10 cellular contexts compared by ENCODE assay signal in the genomic region with DNA sequence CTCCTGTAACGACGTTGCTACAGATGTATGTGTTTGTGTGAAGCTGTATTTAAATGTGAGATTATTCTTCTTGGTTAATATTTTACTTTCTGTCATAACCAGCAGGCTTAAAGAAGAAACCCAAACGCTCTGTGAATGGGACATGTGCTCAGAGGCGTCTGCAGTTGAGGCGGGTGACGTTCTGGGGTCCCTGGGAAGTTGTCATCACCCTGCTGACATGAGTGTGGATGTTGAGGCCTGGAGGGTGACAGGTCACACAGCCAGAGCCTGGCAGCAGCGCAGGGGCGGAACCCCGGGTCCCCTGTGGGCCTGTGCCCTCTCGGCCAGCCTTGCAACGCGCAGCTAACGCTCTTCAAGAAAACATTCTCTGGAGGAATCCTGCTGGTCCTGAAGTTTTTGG. TPM values are rescaled to one million over a fixed set of nuclear protein-coding genes. Genes with fewer than 3 reads are reported as not detected.
A peak's percentile ranks its signal among the peaks of the same experiment; 100 is the strongest.
DNase-seq lines count a peak whose midpoint lies in the region; ATAC-seq, FAIRE-seq and TF ChIP-seq lines count a peak whose summit lies in the region.
"Had no signal": no experiment of that assay in that cellular context is flagged by ENCODE, and none has a peak within 500 bp of the region (broad histone marks: within the 10 kb centered on the region; RNA-seq: fewer than 3 reads in every experiment).

No MANE protein-coding gene starts in this region.

- POLR2A ChIA-PET in HepG2 (lab: Yijun Ruan, JAX) = no interaction called here

- H3K27ac Mint-ChIP-seq in astrocyte (ENCODE audit: unreplicated experiment) (peak overlapping the region; percentile 95), naive B cell (peak overlapping the region in 4 of 6 donors; percentile 12 to 95 (median 79))

- H3K4me1 ChIP-seq in liver (ENCODE audit: control insufficient read depth in 4 of 4, insufficient read depth in 4 of 4, low read length in 3 of 4) (peaks cover 0 to 9% (median 5%) of the 10 kb centered on the region in 4 donors), HepG2 (ENCODE audit: insufficient read depth, low read length) (peaks cover 27% of the 10 kb centered on the region), astrocyte (ENCODE audit: insufficient read depth, low read length) (peaks cover 60% of the 10 kb centered on the region), vagina (peaks cover 35% of the 10 kb centered on the region)

- H2AFZ ChIP-seq in HepG2 (ENCODE audit: low read length) = no peak overlapping the region
- no peak overlapping the region for H2AFZ ChIP-seq in astrocyte (ENCODE audit: low read depth, low read length)

- H3K9me3 ChIP-seq in liver (ENCODE audit: control insufficient read depth in 4 of 4, low read length in 3 of 4) (no peaks in the 10 kb centered on the region), HepG2 (ENCODE audit: low read length) (no peaks in the 10 kb centered on the region), astrocyte (ENCODE audit: insufficient read depth, low read depth, low read length) (no peaks in the 10 kb centered on the region), vagina (no peaks in the 10 kb centered on the region)

- intact Hi-C loops in HepG2 (cut with micrococcal nuclease; ENCODE audit: unreplicated experiment) = no loop called here
- intact Hi-C loops in vagina (cut with DNase I) = no loop called here

- H3K9ac ChIP-seq in liver (ENCODE audit: low read depth in 1 of 2, low read length in 2 of 2) (peak overlapping the region in 1 of 2 donors; percentile 7), HepG2 (ENCODE audit: insufficient read depth, low read depth, low read length) (no peak overlapping the region), astrocyte (ENCODE audit: low read length) (peak overlapping the region; percentile 77)
- H3K9ac ChIP-seq: KMS-11 had no signal

- H4K20me1 ChIP-seq in HepG2 (ENCODE audit: insufficient read depth, low read length) = no peaks in the 10 kb centered on the region
- H4K20me1 ChIP-seq in astrocyte (ENCODE audit: insufficient read depth, low read length) = peaks cover 29% of the 10 kb centered on the region

- peak overlapping the region; percentile 43 for H3K4me3 Mint-ChIP-seq in astrocyte (ENCODE audit: unreplicated experiment)
- peak overlapping the region in 4 of 8 donors; percentile 1 to 63 (median 28) for H3K4me3 Mint-ChIP-seq in naive B cell

- 78% methylated on average over 13 of the region's 13 CpGs for WGBS in liver
- 0% methylated on average over 2 of the region's 13 CpGs for WGBS in HepG2 (ENCODE audit: low lambda C conversion rate)

- peaks cover 60% of the 10 kb centered on the region for H3K4me1 Mint-ChIP-seq in astrocyte (ENCODE audit: low read depth, unreplicated experiment)
- H3K4me1 Mint-ChIP-seq in naive B cell = peaks cover 33 to 58% (median 39%) of the 10 kb centered on the region in 3 donors

- ATAC-seq in HepG2 (no peak), naive B cell (ENCODE audit: low read depth in 2 of 2) (no peak), HG02623 (IDR thresholded peaks at IDR 0.05; ENCODE audit: unreplicated experiment) (no peak)

- H3K27ac ChIP-seq in liver (ENCODE audit: low read depth in 1 of 2, low read length in 2 of 2) (peak overlapping the region; percentile 5 to 44), HepG2 (ENCODE audit: extremely low read length, insufficient read depth, low read length) (no peak overlapping the region), astrocyte (ENCODE audit: low read depth, low read length) (peak overlapping the region; percentile 92), vagina (peak overlapping the region; percentile 42)
- H3K27ac ChIP-seq: KMS-11 had no signal

- no peak for TF ChIP-seq RAD21 in liver (IDR thresholded peaks at IDR 0.05)
- no peak for TF ChIP-seq RAD21 in HepG2 (CRISPR knock-in tag; IDR thresholded peaks at IDR 0.05)

- H3K4me3 ChIP-seq in liver (ENCODE audit: low read depth in 1 of 3, low read length in 3 of 3) (no peak overlapping the region), HepG2 (replicated peaks in 1 of 3; ENCODE audit: insufficient read depth in 1 of 3, low read depth in 2 of 3, low read length in 3 of 3) (no peak overlapping the region), astrocyte (ENCODE audit: insufficient read depth, low read depth, low read length) (no peak overlapping the region), vagina (no peak overlapping the region)

- TF ChIP-seq EP300 in HepG2 (IDR thresholded peaks at IDR 0.05; ENCODE audit: low read depth in 2 of 2, low read length in 2 of 2) = no peak
- TF ChIP-seq EP300 in HepG2 (CRISPR knock-in tag; IDR thresholded peaks at IDR 0.05; ENCODE audit: borderline replicate concordance) = no peak

- no peaks in the 10 kb centered on the region for H3K27me3 Mint-ChIP-seq in astrocyte (ENCODE audit: low read depth, unreplicated experiment)
- no peaks in the 10 kb centered on the region for H3K27me3 Mint-ChIP-seq in naive B cell

- H3K9me3 Mint-ChIP-seq in astrocyte (ENCODE audit: unreplicated experiment) = no peaks in the 10 kb centered on the region
- H3K9me3 Mint-ChIP-seq in naive B cell = no peaks in the 10 kb centered on the region

- H3K27me3 ChIP-seq in liver (ENCODE audit: control insufficient read depth in 4 of 4, insufficient read depth in 4 of 4, low read length in 3 of 4) (no peaks in the 10 kb centered on the region), HepG2 (ENCODE audit: control insufficient read depth in 1 of 2, insufficient read depth in 2 of 2, low read length in 2 of 2) (peaks cover 0 to 34% of the 10 kb centered on the region in 2 experiments; a peak in 4 of 5 replicates), astrocyte (ENCODE audit: insufficient read depth, low read length) (no peaks in the 10 kb centered on the region), vagina (no peaks in the 10 kb centered on the region)

- DNase-seq in HepG2 (ENCODE audit: low spot score) = no peak
- no peak for DNase-seq in astrocyte (ENCODE audit: low read depth)
- no peak for DNase-seq in naive B cell
- DNase-seq in vagina (ENCODE audit: extremely low spot score in 2 of 2) = no peak
- DNase-seq in COLO829 (ENCODE audit: low spot score) = no peak
- DNase-seq in stimulated activated CD4-positive, alpha-beta T cell treated with anti-CD3 and anti-CD28 coated beads, Interleukin-12 subunit alpha, Interleukin-12 subunit beta, amount 100 ng/mL, for 4 hours = no peak
- DNase-seq: NK-92 treated with Interleukin-12 subunit alpha and Interleukin-12 subunit beta, amount 100 ng/mL, for 24 hours had no signal

- H3K79me2 ChIP-seq in HepG2 (ENCODE audit: insufficient read depth, low read length) (no peaks in the 10 kb centered on the region), astrocyte (ENCODE audit: insufficient read depth, low read length) (peaks cover 71% of the 10 kb centered on the region)

- CTCF ChIA-PET in HepG2 (lab: Yijun Ruan, JAX; ENCODE audit: low intra/inter-chr PET ratio, low total read pairs) = no interaction called here

- FAIRE-seq in HepG2 (lab: Jason Lieb, UNC) (no peak), astrocyte (lab: Jason Lieb, UNC) (no peak)

- H3K36me3 ChIP-seq in liver (ENCODE audit: control insufficient read depth in 4 of 4, insufficient read depth in 3 of 4, low read depth in 1 of 4, low read length in 3 of 4) (no peaks in the 10 kb centered on the region), HepG2 (replicated peaks in 1 of 2; ENCODE audit: control insufficient read depth in 1 of 2, insufficient read depth in 2 of 2, low read length in 2 of 2) (no peaks in the 10 kb centered on the region), astrocyte (ENCODE audit: insufficient read depth, low read length) (peaks cover 7% of the 10 kb centered on the region), vagina (no peaks in the 10 kb centered on the region)

- H3K4me2 ChIP-seq in HepG2 (ENCODE audit: low read depth, low read length) = no peak overlapping the region
- peak overlapping the region; percentile 67 for H3K4me2 ChIP-seq in astrocyte (ENCODE audit: low read length)
- H3K4me2 ChIP-seq: KMS-11 had no signal

- no peak for TF ChIP-seq POLR2A in HepG2 (IDR thresholded peaks at IDR 0.05; ENCODE audit: insufficient read depth in 1 of 2, low read depth in 2 of 2, low read length in 2 of 2)
- no peak for TF ChIP-seq POLR2A in vagina (IDR thresholded peaks at IDR 0.05)

- no peak for TF ChIP-seq CTCF in liver (IDR thresholded peaks at IDR 0.05; ENCODE audit: low read depth, low read length, missing input control)
- TF ChIP-seq CTCF in HepG2 (CRISPR knock-in tag; IDR thresholded peaks at IDR 0.05) = no peak
- TF ChIP-seq CTCF in astrocyte (IDR thresholded peaks at IDR 0.05; ENCODE audit: insufficient read depth, low read depth, low read length) = no peak
- no peak for TF ChIP-seq CTCF in vagina (IDR thresholded peaks at IDR 0.05)

- in situ Hi-C loops in HepG2 (cut with HindIII; ENCODE audit: extremely low pct_ligation_motif_present, low pct_unique_long_range_greater_than_20kb) = no loop called here

- BruUV-seq in HepG2 (replicated peaks; lab: Mats Ljungman, UMichigan) = no TSS peak

- H3K36me3 Mint-ChIP-seq in astrocyte (ENCODE audit: low read depth, unreplicated experiment) (peaks cover 21% of the 10 kb centered on the region), naive B cell (no peaks in the 10 kb centered on the region)

RNA-seq across cellular contexts. Expression of a gene that starts 16.6 kb away (rescaled TPM):
- total RNA-seq in liver = 1 to 10 TPM; 5.8 to 5.9 TPM
- polyA plus RNA-seq in liver = 1 to 10 TPM in 1 of 2 donors, under 1 TPM in 1; 0.64 to 1.8 TPM
- not detected in 2 replicates for total RNA-seq in HepG2 (2016; rRNA removed; fragmentation: Illumina TruSeq; extraction: Trizol)
- not detected in 2 replicates for total RNA-seq in HepG2 (2016; cell fraction: cytosol; rRNA removed; fragmentation: Illumina TruSeq; extraction: Trizol; ENCODE audit: low read depth)
- total RNA-seq in HepG2 (2016; cell fraction: insoluble cytoplasmic fraction; rRNA removed; fragmentation: Illumina TruSeq; extraction: Trizol) = 0.06 and 0.09 TPM in 2 replicates
- not detected in 2 replicates for total RNA-seq in HepG2 (2016; cell fraction: membrane; rRNA removed; fragmentation: Illumina TruSeq; extraction: Trizol)
- total RNA-seq in HepG2 (2016; cell fraction: nucleus; rRNA removed; fragmentation: Illumina TruSeq; extraction: Trizol) = 0.09 TPM in 1 of 2 replicates, not detected in the other
- polyA plus RNA-seq in HepG2 (2011; rRNA removed) = 0.05 and 0.07 TPM in 2 replicates
- 0.09 TPM in 2 replicates for polyA plus RNA-seq in HepG2 (2011; cell fraction: cytosol; rRNA removed)
- 0.14 and 0.21 TPM in 2 replicates for polyA plus RNA-seq in HepG2 (2011; cell fraction: nucleus; rRNA removed)
- 0.04 TPM in 1 of 2 replicates, not detected in the other for polyA plus RNA-seq in HepG2 (2012)
- polyA plus RNA-seq in HepG2 (2016; cell fraction: cytosol; fragmentation: Illumina TruSeq; extraction: Trizol; ENCODE audit: low read depth) = not detected in 2 replicates
- polyA plus RNA-seq in HepG2 (2016; cell fraction: insoluble cytoplasmic fraction; fragmentation: Illumina TruSeq; extraction: Trizol; ENCODE audit: low read depth) = not detected in 2 replicates
- polyA plus RNA-seq in HepG2 (2016; cell fraction: membrane; fragmentation: Illumina TruSeq; extraction: Trizol; ENCODE audit: low read depth) = not detected in 2 replicates
- 0.11 TPM in 1 of 2 replicates, not detected in the other for polyA plus RNA-seq in HepG2 (2016; cell fraction: nucleus; fragmentation: Illumina TruSeq; extraction: Trizol; ENCODE audit: insufficient read depth, low read depth)
- polyA minus RNA-seq in HepG2 (2011; rRNA and poly(A)+ RNA removed; ENCODE audit: low replicate concordance) = 0.20 and 10.0 TPM in 2 replicates
- polyA minus RNA-seq in HepG2 (2011; cell fraction: cytosol; rRNA and poly(A)+ RNA removed) = 0.20 and 0.26 TPM in 2 replicates
- 0.12 and 0.26 TPM in 2 replicates for polyA minus RNA-seq in HepG2 (2011; cell fraction: nucleus; rRNA and poly(A)+ RNA removed)
- 41.1 and 41.4 TPM in 2 replicates for total RNA-seq in astrocyte
- 10 to 100 TPM; 17.1 to 41.9 (median 28.8) TPM for polyA plus RNA-seq in naive B cell (ENCODE audit: low read depth in 6 of 6)
- total RNA-seq in vagina = 19.6 TPM
